23 cellular contexts compared by ENCODE assay signal in the genomic region with DNA sequence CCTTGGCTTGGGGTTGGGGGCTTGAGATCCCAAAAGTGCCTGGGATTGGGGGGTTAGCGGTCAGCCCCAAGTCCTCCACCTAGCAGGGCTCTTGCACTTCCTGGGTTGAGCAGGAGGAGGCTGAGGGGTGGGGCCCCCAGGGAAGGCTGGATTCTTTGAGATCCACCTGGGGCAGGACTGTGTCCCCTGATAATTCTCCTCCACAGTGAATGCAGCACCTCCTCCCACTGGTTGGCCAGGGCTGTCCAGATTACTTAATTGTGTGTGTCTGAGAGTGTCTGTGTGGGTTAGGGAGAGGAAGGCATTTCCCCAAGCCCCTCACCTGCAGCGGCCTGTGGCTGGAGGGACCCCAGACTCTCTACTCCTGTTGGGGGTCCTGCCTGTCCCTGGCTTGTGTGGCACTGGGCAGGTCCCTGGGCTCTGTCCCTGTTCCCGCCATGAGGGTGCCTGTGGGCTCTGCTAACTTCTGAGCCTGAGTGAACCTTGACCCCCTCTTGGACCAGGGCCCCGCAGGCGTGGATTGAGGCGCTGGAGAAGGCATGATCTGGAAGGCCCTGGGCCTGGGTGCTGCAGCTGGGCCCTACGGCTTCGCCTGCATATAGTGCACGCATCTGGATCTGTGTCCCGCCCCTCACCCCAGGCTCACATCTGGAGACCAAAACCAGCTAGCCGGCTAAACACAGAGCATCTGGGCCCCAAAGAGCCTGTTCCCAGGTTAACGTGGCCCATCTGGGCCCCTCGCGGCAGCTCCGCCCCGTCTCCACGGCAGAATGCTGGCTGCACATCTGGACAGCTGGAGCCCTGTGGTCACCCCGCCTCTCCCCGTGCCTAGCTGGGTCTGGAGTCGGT. TPM values are rescaled to one million over a fixed set of nuclear protein-coding genes. Genes with fewer than 3 reads are reported as not detected.
DNase-seq lines count a peak whose midpoint lies in the region; ATAC-seq, FAIRE-seq and TF ChIP-seq lines count a peak whose summit lies in the region.
"Had no signal": no experiment of that assay in that cellular context is flagged by ENCODE, and none has a peak within 500 bp of the region (broad histone marks: within the 10 kb centered on the region; RNA-seq: fewer than 3 reads in every experiment).

No MANE protein-coding gene starts in this region.

- H3K27ac ChIP-seq in BLaER1 (no peak overlapping the region), left ventricle myocardium inferior (replicated peaks) (no peak overlapping the region), osteoblast (ENCODE audit: low read depth, low read length) (no peak overlapping the region)
- H3K27ac ChIP-seq: cardiac muscle cell, SK-N-MC had no signal

- no peaks in the 10 kb centered on the region for H3K9me3 ChIP-seq in BLaER1
- H3K9me3 ChIP-seq in left ventricle myocardium inferior (replicated peaks), result no peaks in the 10 kb centered on the region
- no peaks in the 10 kb centered on the region for H3K9me3 ChIP-seq in osteoblast (ENCODE audit: low read depth, low read length)
- H3K9me3 ChIP-seq: adrenal gland had no signal

- no peak for FAIRE-seq in D721Med (lab: Jason Lieb, UNC)

- H3K79me2 ChIP-seq in osteoblast (ENCODE audit: insufficient read depth, low read length), result no peaks in the 10 kb centered on the region

- TF ChIP-seq POLR2A in GM18505 (IDR thresholded peaks at IDR 0.05; ENCODE audit: borderline replicate concordance, extremely low read depth, insufficient read depth, insufficient read length), result no peak

- H2AFZ ChIP-seq in osteoblast (ENCODE audit: low read length), result no peak overlapping the region

- H4K20me1 ChIP-seq in BLaER1 (no peaks in the 10 kb centered on the region), osteoblast (ENCODE audit: insufficient read depth, low read length) (no peaks in the 10 kb centered on the region)

- no peak overlapping the region for H3K4me3 ChIP-seq in BLaER1
- no peak overlapping the region for H3K4me3 ChIP-seq in left ventricle myocardium inferior
- H3K4me3 ChIP-seq in osteoblast (ENCODE audit: insufficient read depth, low read length), result no peak overlapping the region
- H3K4me3 ChIP-seq: adrenal gland, cardiac muscle cell, SK-N-MC had no signal

- intact Hi-C loops in left ventricle myocardium inferior (cut with micrococcal nuclease), result no loop called here

- ATAC-seq in GM18505 (IDR thresholded peaks at IDR 0.05; ENCODE audit: unreplicated experiment), result no peak
- ATAC-seq: activated CD4-positive, CD25-positive, alpha-beta regulatory T cell treated with anti-CD3 and anti-CD28 coated beads, Interleukin-2, amount 50 U/mL, for 24 hours had no signal

- DNase-seq in RPMI8226 (peak; percentile 80), left ventricle myocardium inferior (peak; percentile 41), osteoblast (ENCODE audit: insufficient read length, low spot score, missing footprints) (peak; percentile 57), COR-L47 (lab: John Stamatoyannopoulos, UW) (no peak), D721Med (ENCODE audit: insufficient read length, low spot score) (no peak)
- DNase-seq in stimulated activated CD4-positive, alpha-beta T cell treated with anti-CD3 and anti-CD28 coated beads, Interleukin-12 subunit alpha, Interleukin-12 subunit beta, amount 100 ng/mL, for 4 hours, result no peak
- DNase-seq: adrenal gland; HCEC 1CT; immature natural killer cell; Kasumi-1; NCI-H1105; NCI-H526 treated with DMSO at 0.1 percent for 48 hours; nephron progenitor cell; OCI-M1; stimulated activated naive CD4-positive, alpha-beta T cell; T-helper 9 cell had no signal

- H3K36me3 ChIP-seq in BLaER1 (no peaks in the 10 kb centered on the region), left ventricle myocardium inferior (no peaks in the 10 kb centered on the region), osteoblast (ENCODE audit: insufficient read depth, low read length) (no peaks in the 10 kb centered on the region)
- H3K36me3 ChIP-seq: adrenal gland, cardiac muscle cell had no signal

- H3K4me2 ChIP-seq in BLaER1 (peak overlapping the region; percentile 79), osteoblast (ENCODE audit: insufficient read depth, low read length) (no peak overlapping the region)

- no peak for TF ChIP-seq CTCF in left ventricle myocardium inferior (IDR thresholded peaks at IDR 0.05; ENCODE audit: borderline replicate concordance)
- no peak for TF ChIP-seq CTCF in osteoblast (IDR thresholded peaks at IDR 0.05; ENCODE audit: extremely low read depth, low read depth, low read length)
- no peak for TF ChIP-seq CTCF in D721Med (IDR thresholded peaks at IDR 0.05; ENCODE audit: insufficient read depth, missing control alignments)

- H3K9ac ChIP-seq in BLaER1, result no peak overlapping the region

- H3K27me3 ChIP-seq in BLaER1 (no peaks in the 10 kb centered on the region), left ventricle myocardium inferior (ENCODE audit: low read depth) (peaks cover under 1% of the 10 kb centered on the region), osteoblast (ENCODE audit: insufficient read depth, low read length) (no peaks in the 10 kb centered on the region)
- H3K27me3 ChIP-seq: adrenal gland, cardiac muscle cell had no signal

- H3K4me1 ChIP-seq in BLaER1 (peaks cover 18% of the 10 kb centered on the region), left ventricle myocardium inferior (peaks cover 33% of the 10 kb centered on the region), osteoblast (ENCODE audit: insufficient read depth, low read length) (no peaks in the 10 kb centered on the region)
- H3K4me1 ChIP-seq: adrenal gland had no signal

RNA-seq across cellular contexts. Expression of gene TMEM270, which starts 10.4 kb away (rescaled TPM):
- total RNA-seq in left ventricle myocardium inferior, result not detected
- not detected in 2 replicates for total RNA-seq in osteoblast
- total RNA-seq: adrenal gland, cardiac muscle cell, pulmonary artery endothelial cell, ureter had no signal

RNA-seq across cellular contexts. Expression of gene METTL27, which starts 29.1 kb away (rescaled TPM):
- total RNA-seq in left ventricle myocardium inferior, result 0.44 TPM
- 8.7 and 8.8 TPM in 2 replicates for total RNA-seq in osteoblast

RNA-seq across cellular contexts. Expression of gene CLDN4, which starts 40.6 kb away (rescaled TPM):
- total RNA-seq in left ventricle myocardium inferior, result 0.27 TPM
- total RNA-seq in osteoblast, result 0.36 and 0.59 TPM in 2 replicates

Comparison
In these comparisons a context has a peak if more than half of its experiments do, and no peak if none do; other contexts are left out.
1. DNase-seq: peak in RPMI8226 (single experiment), left ventricle myocardium inferior (single experiment) and osteoblast (single experiment); none in COR-L47 (single experiment), stimulated activated CD4-positive, alpha-beta T cell treated with anti-CD3 and anti-CD28 coated beads, Interleukin-12 subunit alpha, Interleukin-12 subunit beta, amount 100 ng/mL, for 4 hours (single experiment) and D721Med (single experiment).